Comparison of ENCODE assay signal across 1 cellular context in genomic region chr3:14304101-14305045, GRCh38.
TF ChIP-seq lines count a peak whose summit lies in the region.

No MANE protein-coding gene starts in this region.

TF ChIP-seq in WTC11, 78 proteins besides CTCF, POLR2A, EP300 and RAD21 (continued from another document):
- no peak for TF ChIP-seq ARID4B (CRISPR knock-in tag; IDR thresholded peaks at IDR 0.05; ENCODE audit: borderline replicate concordance)
TF ChIP-seq in WTC11: peak in this region for 0.
